Comparison of ENCODE assay signal across 19 cellular contexts in genomic region chr4:8860892-8861575, GRCh38. TPM values are rescaled to one million over a fixed set of nuclear protein-coding genes. Genes with fewer than 3 reads are reported as not detected.
DNase-seq lines count a peak whose midpoint lies in the region; ATAC-seq, FAIRE-seq and TF ChIP-seq lines count a peak whose summit lies in the region.
"Had no signal": no experiment of that assay in that cellular context is flagged by ENCODE, and none has a peak within 500 bp of the region (broad histone marks: within the 10 kb centered on the region; RNA-seq: fewer than 3 reads in every experiment).

No MANE protein-coding gene starts in this region.

- 3% methylated on average over 11 of the region's 82 CpGs for WGBS in A549 (ENCODE audit: missing lambda C conversion rate)
- 0 to 10% methylated on average over 3 to 45 of the region's 82 CpGs for WGBS in upper lobe of left lung, 2 donors

- H3K9me3 ChIP-seq in A549: no peaks in the 10 kb centered on the region
- no peaks in the 10 kb centered on the region for H3K9me3 ChIP-seq in ES-I3 (ENCODE audit: control insufficient read depth, insufficient read depth, low read length)
- no peaks in the 10 kb centered on the region for H3K9me3 ChIP-seq in upper lobe of left lung
- no peaks in the 10 kb centered on the region for H3K9me3 ChIP-seq in naive thymus-derived CD4-positive, alpha-beta T cell (ENCODE audit: control insufficient read depth in 2 of 3, low read length in 3 of 3)
- H3K9me3 ChIP-seq: psoas muscle, thoracic aorta had no signal

- no peak for DNase-seq in A549 (ENCODE audit: low read depth in 1 of 2, low spot score in 1 of 2)
- peak; percentile 72 for DNase-seq in ecto neural progenitor cell (ENCODE audit: low spot score)
- no peak for DNase-seq in NCI-H226
- DNase-seq in upper lobe of left lung: no peak
- DNase-seq in naive thymus-derived CD4-positive, alpha-beta T cell: no peak
- DNase-seq: activated CD4-positive, CD25-positive, alpha-beta regulatory T cell; activated CD8-positive, alpha-beta memory T cell treated with anti-CD3 and anti-CD28 coated beads, Interleukin-2, amount 50 U/mL, for 48 hours; activated naive CD4-positive, alpha-beta T cell treated with anti-CD3 and anti-CD28 coated beads, Interleukin-2, amount 50 U/mL, for 16 hours; NCI-H1436; NCI-H446; OCI-M1; psoas muscle; stimulated activated CD4-positive, alpha-beta T cell treated with anti-CD3 and anti-CD28 coated beads, Interleukin-15, amount 100 ng/mL, for 24 hours had no signal

- no peak for TF ChIP-seq RAD21 in A549 (conservative IDR thresholded peaks at IDR 0.05 in 1 of 2, IDR thresholded peaks at IDR 0.05 in 1 of 2)

- H3K4me1 Mint-ChIP-seq in nephron: peaks cover 10% of the 10 kb centered on the region
- H3K4me1 Mint-ChIP-seq in naive thymus-derived CD4-positive, alpha-beta T cell: peaks cover 0 to 14% (median 8%) of the 10 kb centered on the region in 7 donors

- peak overlapping the region; percentile 32; the same call in 2 of the 3 replicates for H3K4me3 ChIP-seq in A549
- peak overlapping the region in 2 of 4 donors; percentile 6 to 29 for H3K4me3 ChIP-seq in upper lobe of left lung
- H3K4me3 ChIP-seq in naive thymus-derived CD4-positive, alpha-beta T cell (ENCODE audit: low read length): no peak overlapping the region
- H3K4me3 ChIP-seq: psoas muscle, thoracic aorta had no signal

- ATAC-seq in A549: peak in 1 of 2 experiments; percentile 18; a peak in 2 of 6 replicates
- ATAC-seq in GM18907 (IDR thresholded peaks at IDR 0.05; ENCODE audit: unreplicated experiment): no peak
- no peak for ATAC-seq in upper lobe of left lung (ENCODE audit: low FRiP score in 2 of 2)
- no peak for ATAC-seq in naive thymus-derived CD4-positive, alpha-beta T cell
- ATAC-seq: psoas muscle had no signal

- TF ChIP-seq POLR2A in A549 (IDR thresholded peaks at IDR 0.05; ENCODE audit: low read length) (no peak), upper lobe of left lung (IDR thresholded peaks at IDR 0.05) (no peak)

- POLR2A ChIA-PET in A549 (lab: Yijun Ruan, JAX): no interaction called here
- POLR2A ChIA-PET in naive thymus-derived CD4-positive, alpha-beta T cell (lab: Charles Lee): no interaction called here

- TF ChIP-seq CTCF in A549 (IDR thresholded peaks at IDR 0.05): no peak
- no peak for TF ChIP-seq CTCF in nephron (IDR thresholded peaks at IDR 0.05; ENCODE audit: unreplicated experiment in 3 of 3)
- no peak for TF ChIP-seq CTCF in upper lobe of left lung (IDR thresholded peaks at IDR 0.05)

- H3K9me3 Mint-ChIP-seq in nephron: no peaks in the 10 kb centered on the region
- H3K9me3 Mint-ChIP-seq in naive thymus-derived CD4-positive, alpha-beta T cell: peaks cover 0 to 1% (median 0%) of the 10 kb centered on the region in 11 donors

- H3K36me3 Mint-ChIP-seq in nephron (ENCODE audit: low read depth): no peaks in the 10 kb centered on the region
- H3K36me3 Mint-ChIP-seq in naive thymus-derived CD4-positive, alpha-beta T cell: peaks cover 0 to 5% (median 0%) of the 10 kb centered on the region in 5 donors

- H3K36me3 ChIP-seq in ES-I3 (ENCODE audit: insufficient read depth, low read length) (no peaks in the 10 kb centered on the region), upper lobe of left lung (no peaks in the 10 kb centered on the region)
- no peaks in the 10 kb centered on the region for H3K36me3 ChIP-seq in naive thymus-derived CD4-positive, alpha-beta T cell (ENCODE audit: control insufficient read depth in 2 of 3, insufficient read depth in 3 of 3, low read length in 3 of 3)
- H3K36me3 ChIP-seq: thoracic aorta had no signal

- CTCF ChIA-PET in A549 (lab: Yijun Ruan, JAX): no interaction called here
- CTCF ChIA-PET in naive thymus-derived CD4-positive, alpha-beta T cell (lab: Charles Lee): no interaction called here

- no peak for FAIRE-seq in A549 (lab: Jason Lieb, UNC)

- TF ChIP-seq EP300 in A549 (IDR thresholded peaks at IDR 0.05) (no peak), upper lobe of left lung (IDR thresholded peaks at IDR 0.05) (no peak)

- H3K9ac ChIP-seq in ES-I3 (ENCODE audit: low read depth, low read length): peak overlapping the region; percentile 48; the same call in 1 of the 2 replicates

- H3K27ac Mint-ChIP-seq in nephron: no peak overlapping the region
- peak overlapping the region in 1 of 9 donors; percentile 55 for H3K27ac Mint-ChIP-seq in naive thymus-derived CD4-positive, alpha-beta T cell

- intact Hi-C loops in naive thymus-derived CD4-positive, alpha-beta T cell (cut with micrococcal nuclease): no loop called here

- no peak overlapping the region for H3K27ac ChIP-seq in A549
- H3K27ac ChIP-seq in upper lobe of left lung: no peak overlapping the region
- H3K27ac ChIP-seq in naive thymus-derived CD4-positive, alpha-beta T cell (ENCODE audit: low read depth, low read length): no peak overlapping the region
- H3K27ac ChIP-seq: psoas muscle, thoracic aorta had no signal

- H3K4me1 ChIP-seq in A549 (peaks cover 19% of the 10 kb centered on the region; the same call in 1 of the 3 replicates), ES-I3 (ENCODE audit: insufficient read depth, low read length) (peaks cover 7% of the 10 kb centered on the region; the same call in 1 of the 2 replicates), upper lobe of left lung (peaks cover 5 to 55% (median 26%) of the 10 kb centered on the region in 4 donors)
- H3K4me1 ChIP-seq in naive thymus-derived CD4-positive, alpha-beta T cell (ENCODE audit: control insufficient read depth in 2 of 2, insufficient read depth in 2 of 2, low read length in 2 of 2): no peaks in the 10 kb centered on the region
- H3K4me1 ChIP-seq: psoas muscle had no signal

- peak overlapping the region; percentile 53 to 69 (median 62) for H3K4me3 Mint-ChIP-seq in nephron
- no peak overlapping the region for H3K4me3 Mint-ChIP-seq in naive thymus-derived CD4-positive, alpha-beta T cell

- peaks cover 96% of the 10 kb centered on the region for H3K27me3 Mint-ChIP-seq in nephron (ENCODE audit: low read depth)
- peaks cover 35 to 72% (median 56%) of the 10 kb centered on the region in 5 donors for H3K27me3 Mint-ChIP-seq in naive thymus-derived CD4-positive, alpha-beta T cell

- peaks cover 0 to 90% (median 49%) of the 10 kb centered on the region in 4 donors for H3K27me3 ChIP-seq in upper lobe of left lung
- H3K27me3 ChIP-seq in naive thymus-derived CD4-positive, alpha-beta T cell (ENCODE audit: control insufficient read depth in 2 of 2, insufficient read depth in 2 of 2, low read length in 2 of 2): peaks cover 0 to 11% of the 10 kb centered on the region in 2 donors

- peak overlapping the region; percentile 70 for H3K4me2 ChIP-seq in A549

TF ChIP-seq in A549, 52 proteins besides CTCF, POLR2A, EP300 and RAD21:
- TF ChIP-seq HES2 (IDR thresholded peaks at IDR 0.05) (no peak), MYC (IDR thresholded peaks at IDR 0.05; ENCODE audit: borderline replicate concordance, low read length) (no peak), MAZ (IDR thresholded peaks at IDR 0.05; ENCODE audit: borderline replicate concordance, low read depth, low read length) (no peak)

RNA-seq across cellular contexts. Expression of gene HMX1, which starts 10.6 kb away (rescaled TPM):
- polyA plus RNA-seq in A549 (2011; rRNA removed): not detected in 2 replicates
- 0.04 and 0.06 TPM in 2 replicates for polyA plus RNA-seq in A549 (2012; cell fraction: cytosol; rRNA removed)
- polyA plus RNA-seq in A549 (2012; cell fraction: nucleus; rRNA removed): 0.06 and 0.07 TPM in 2 replicates
- 0.06 to 0.08 TPM in 2 of 3 replicates, not detected in the other for polyA plus RNA-seq in A549 (2017; fragmentation: RNase III; extraction: RNeasy Plus Mini Kit Qiagen cat#74134 plus additional on column Dnase treatment)
- not detected in 2 replicates for polyA minus RNA-seq in A549 (2011; rRNA and poly(A)+ RNA removed)
- not detected for total RNA-seq in upper lobe of left lung
- total RNA-seq in naive thymus-derived CD4-positive, alpha-beta T cell: not detected
- not detected for polyA plus RNA-seq in naive thymus-derived CD4-positive, alpha-beta T cell
- total RNA-seq: fibroblast of villous mesenchyme, mononuclear cell, psoas muscle had no signal
- polyA plus RNA-seq: psoas muscle had no signal

Comparison
In these comparisons a context has a peak if more than half of its experiments do, and no peak if none do; other contexts are left out.
1. H3K4me3 Mint-ChIP-seq: peak in nephron (3 of 3); none in naive thymus-derived CD4-positive, alpha-beta T cell (0 of 10).